In genomic region chr17:12744298-12744697, GRCh38 we compare ENCODE assay signal across 21 cellular contexts. TPM values are rescaled to one million over a fixed set of nuclear protein-coding genes. Genes with fewer than 3 reads are reported as not detected.
DNase-seq lines count a peak whose midpoint lies in the region; ATAC-seq and TF ChIP-seq lines count a peak whose summit lies in the region.
"Had no signal": no experiment of that assay in that cellular context is flagged by ENCODE, and none has a peak within 500 bp of the region (broad histone marks: within the 10 kb centered on the region; RNA-seq: fewer than 3 reads in every experiment).

No MANE protein-coding gene starts in this region.

- H3K4me3 ChIP-seq in trophoblast cell (ENCODE audit: low read depth, low read length), result no peak overlapping the region
- H3K4me3 ChIP-seq: Peyer's patch had no signal

- H4K8ac ChIP-seq in trophoblast cell (ENCODE audit: low read depth, low read length), result no peak overlapping the region

- H3K9me3 Mint-ChIP-seq in chondrocyte (ENCODE audit: low read depth), result no peaks in the 10 kb centered on the region

- H3K27me3 Mint-ChIP-seq in chondrocyte (ENCODE audit: low read depth), result no peaks in the 10 kb centered on the region
- H3K27me3 Mint-ChIP-seq: progenitor cell of endocrine pancreas had no signal

- no peak overlapping the region for H2BK5ac ChIP-seq in trophoblast cell (ENCODE audit: low read depth, low read length, poor library complexity)

- no peak overlapping the region for H3K4me3 Mint-ChIP-seq in chondrocyte (ENCODE audit: unreplicated experiment)
- H3K4me3 Mint-ChIP-seq: activated CD8-positive, alpha-beta T cell treated with anti-CD3 and anti-CD28 coated beads for 36 hours; activated T-helper 1 cell treated with anti-CD3 and anti-CD28 coated beads, Interleukin-12 subunit alpha, Interleukin-12 subunit beta, Interleukin-2, Interleukin-4 antibody, amounts not matched to agents 30 ng/mL and 10 ng/mL and 1 ng/mL, durations not matched to agents 14 hours and 24 hours and 36 hours; CD4-positive, alpha-beta memory T cell; naive thymus-derived CD8-positive, alpha-beta T cell had no signal

- no peak overlapping the region for H4K12ac ChIP-seq in trophoblast cell (ENCODE audit: low read depth, low read length)

- H3K23ac ChIP-seq in trophoblast cell (ENCODE audit: low read length), result no peak overlapping the region

- peaks cover 20% of the 10 kb centered on the region for H3K36me3 Mint-ChIP-seq in chondrocyte (ENCODE audit: low read depth)
- H3K36me3 Mint-ChIP-seq: CD4-positive, alpha-beta memory T cell; naive thymus-derived CD8-positive, alpha-beta T cell had no signal

- H3K36me3 ChIP-seq in trophoblast cell (ENCODE audit: control insufficient read depth in 1 of 2, insufficient read depth in 2 of 2, low read length in 2 of 2), result peaks cover 0 to 4% of the 10 kb centered on the region in 2 experiments
- H3K36me3 ChIP-seq: Peyer's patch had no signal

- H3K4me2 ChIP-seq in trophoblast cell (ENCODE audit: low read length), result no peak overlapping the region

- no peak overlapping the region for H2BK120ac ChIP-seq in trophoblast cell (ENCODE audit: insufficient read depth, low read length, poor library complexity)

- peaks cover 15% of the 10 kb centered on the region for H3K4me1 Mint-ChIP-seq in chondrocyte (ENCODE audit: low read depth)
- H3K4me1 Mint-ChIP-seq: CD4-positive, alpha-beta memory T cell; naive thymus-derived CD8-positive, alpha-beta T cell had no signal

- no peak overlapping the region for H4K91ac ChIP-seq in trophoblast cell (ENCODE audit: low read depth, low read length)

- no peak for TF ChIP-seq CTCF in chondrocyte (IDR thresholded peaks at IDR 0.05)

- H3K27ac ChIP-seq in trophoblast cell (ENCODE audit: low read depth, low read length), result no peak overlapping the region

- intact Hi-C loops in left cardiac atrium (cut with DNase I), result loop anchor here in 1 of 2 donors (5.0 kb wide), 1 partner anchor 197 kb away; no protein-coding TSS in a partner anchor

- H3K9me3 ChIP-seq in trophoblast cell (ENCODE audit: insufficient read depth, low read depth, low read length), result no peaks in the 10 kb centered on the region
- H3K9me3 ChIP-seq: Peyer's patch had no signal

- no peak overlapping the region for H2AFZ ChIP-seq in trophoblast cell (ENCODE audit: insufficient read depth, low read length, poor library complexity)

- no peaks in the 10 kb centered on the region for H3K79me2 ChIP-seq in trophoblast cell (ENCODE audit: control insufficient read depth, insufficient read depth, low read length, poor library complexity)

- H3K14ac ChIP-seq in trophoblast cell (ENCODE audit: low read length), result no peak overlapping the region

- H3K27me3 ChIP-seq in trophoblast cell (ENCODE audit: insufficient read depth, low read length), result no peaks in the 10 kb centered on the region
- H3K27me3 ChIP-seq: Peyer's patch had no signal

- peak; percentile 35 for DNase-seq in GM03348 (ENCODE audit: low spot score)
- no peak for DNase-seq in chondrocyte (ENCODE audit: low spot score)
- DNase-seq in left cardiac atrium, result peak; percentile 48
- peak; percentile 53 to 78 for DNase-seq in trophoblast cell
- no peak for DNase-seq in NCI-H526 treated with DMSO at 0.1 percent for 48 hours (lab: John Stamatoyannopoulos, UW)
- DNase-seq in ACHN, result no peak
- no peak for DNase-seq in cerebellar nuclear complex (lab: John Stamatoyannopoulos, UW)
- DNase-seq: activated CD8-positive, alpha-beta T cell treated with anti-CD3 and anti-CD28 coated beads for 36 hours; CD4-positive, alpha-beta memory T cell; cortex of kidney; hypothalamus; naive thymus-derived CD8-positive, alpha-beta T cell; NCI-H2081; NCI-H748 treated with DMSO at 0.1 percent for 48 hours; Peyer's patch; stimulated activated naive CD4-positive, alpha-beta T cell treated with Interleukin-2 at 50 U/mL for 16 hours had no signal

- H3K27ac Mint-ChIP-seq in chondrocyte (ENCODE audit: unreplicated experiment), result peak overlapping the region; percentile 38
- H3K27ac Mint-ChIP-seq: activated CD8-positive, alpha-beta T cell treated with anti-CD3 and anti-CD28 coated beads for 36 hours; activated T-helper 1 cell treated with anti-CD3 and anti-CD28 coated beads, Interleukin-12 subunit alpha, Interleukin-12 subunit beta, Interleukin-2, Interleukin-4 antibody, amounts not matched to agents 30 ng/mL and 10 ng/mL and 1 ng/mL, durations not matched to agents 14 hours and 24 hours and 36 hours; CD4-positive, alpha-beta memory T cell; naive thymus-derived CD8-positive, alpha-beta T cell; progenitor cell of endocrine pancreas had no signal

- peaks cover 11% of the 10 kb centered on the region in 2 experiments for H3K4me1 ChIP-seq in trophoblast cell (ENCODE audit: control insufficient read depth in 1 of 2, insufficient read depth in 2 of 2, low read length in 2 of 2)

- peak; percentile 89 to 92 for ATAC-seq in left cardiac atrium
- no peak for ATAC-seq in HG02981 (IDR thresholded peaks at IDR 0.05; ENCODE audit: unreplicated experiment)
- ATAC-seq: activated CD8-positive, alpha-beta T cell treated with anti-CD3 and anti-CD28 coated beads for 36 hours; esophagus mucosa; left lobe of liver; naive thymus-derived CD8-positive, alpha-beta T cell had no signal

- H3K9ac ChIP-seq in trophoblast cell (ENCODE audit: low read length), result no peak overlapping the region

- peaks cover under 1% of the 10 kb centered on the region for H3K79me1 ChIP-seq in trophoblast cell (ENCODE audit: low read length)

- H3K18ac ChIP-seq in trophoblast cell (ENCODE audit: low read length), result no peak overlapping the region

- no peak overlapping the region for H2AK5ac ChIP-seq in trophoblast cell (ENCODE audit: low read length)

- in situ Hi-C loops in ACHN (cut with HindIII; ENCODE audit: low pct_ligation_motif_present, low pct_unique_long_range_greater_than_20kb, low sequenced_read_pairs), result no loop called here

- H2BK12ac ChIP-seq in trophoblast cell (ENCODE audit: low read length), result no peak overlapping the region

- H3K4ac ChIP-seq in trophoblast cell (ENCODE audit: low read depth, low read length), result no peak overlapping the region

- WGBS in trophoblast cell (ENCODE audit: extremely low coverage, insufficient coverage, insufficient read length), result no CpG with 5 or more reads among the region's 5 CpGs

RNA-seq across cellular contexts. Expression of gene ARHGAP44, which starts 45.0 kb away (rescaled TPM):
- total RNA-seq in chondrocyte (5.7 to 6.6 TPM (median 6.2 TPM) in 3 replicates), left cardiac atrium (10 to 100 TPM in 1 of 2 donors, 1 to 10 TPM in 1; 7.7 to 10.8 TPM)
- polyA plus RNA-seq in trophoblast cell (2013), result 3.9 and 4.3 TPM in 2 replicates
- total RNA-seq: activated T-helper 1 cell treated with anti-CD3 and anti-CD28 coated beads, Interleukin-12 subunit alpha, Interleukin-12 subunit beta, Interleukin-2, Interleukin-4 antibody, amounts not matched to agents 30 ng/mL and 10 ng/mL and 1 ng/mL, durations not matched to agents 14 hours and 24 hours and 36 hours; CD4-positive, alpha-beta memory T cell; naive thymus-derived CD8-positive, alpha-beta T cell had no signal

Comparison
In these comparisons a context has a peak if more than half of its experiments do, and no peak if none do; other contexts are left out.
1. DNase-seq: peak in GM03348 (single experiment), left cardiac atrium (single experiment) and trophoblast cell (2 of 2); none in chondrocyte (single experiment), NCI-H526 treated with DMSO at 0.1 percent for 48 hours (single experiment), ACHN (single experiment) and cerebellar nuclear complex (0 of 2).